Comparison of ENCODE assay signal across 8 cellular contexts in genomic region chr14:103522028-103522581, GRCh38. TPM values are rescaled to one million over a fixed set of nuclear protein-coding genes. Genes with fewer than 3 reads are reported as not detected.
DNase-seq lines count a peak whose midpoint lies in the region; ATAC-seq and TF ChIP-seq lines count a peak whose summit lies in the region.

No MANE protein-coding gene starts in this region.

- H3K4me1 ChIP-seq in A673 (ENCODE audit: insufficient read depth, low read length, poor library complexity, severe bottlenecking) (peaks cover 18% of the 10 kb centered on the region), adipocyte (ENCODE audit: control insufficient read depth, insufficient read depth, low read length) (peaks cover 37% of the 10 kb centered on the region), iPS-18a (ENCODE audit: control insufficient read depth, low read depth, low read length) (peaks cover 3% of the 10 kb centered on the region)

- TF ChIP-seq CTCF in A673 (conservative IDR thresholded peaks at IDR 0.05; ENCODE audit: low read depth, low read length) = no peak

- H3K4me3 Mint-ChIP-seq in stimulated activated naive B cell treated with anti-CD40 and anti-IgM and Interleukin-4, amounts not matched to agents 10 μg/mL and 1 μg/mL and 100 μg/mL, for 72 hours = peak overlapping the region; percentile 46

- peaks cover 0 to 12% of the 10 kb centered on the region in 2 donors for H3K27me3 Mint-ChIP-seq in stimulated activated naive B cell treated with anti-CD40 and anti-IgM and Interleukin-4, amounts not matched to agents 10 μg/mL and 1 μg/mL and 100 μg/mL, for 72 hours

- no peaks in the 10 kb centered on the region for H3K27me3 ChIP-seq in A673 (replicated peaks; ENCODE audit: insufficient read depth, low read depth, low read length, poor library complexity)
- H3K27me3 ChIP-seq in adipocyte (replicated peaks; ENCODE audit: control insufficient read depth, insufficient read depth, low read length) = no peaks in the 10 kb centered on the region
- H3K27me3 ChIP-seq in iPS-18a (ENCODE audit: control insufficient read depth, insufficient read depth, low read length) = peaks cover 30% of the 10 kb centered on the region

- H3K9ac ChIP-seq in adipocyte (ENCODE audit: low read length) (peak overlapping the region; percentile 82), iPS-18a (ENCODE audit: low read length) (peak overlapping the region; percentile 75)

- peak; percentile 9 for ATAC-seq in HG03175 (IDR thresholded peaks at IDR 0.05; ENCODE audit: unreplicated experiment)
- ATAC-seq in stimulated activated naive B cell treated with anti-CD40 and anti-IgM and Interleukin-4, amounts not matched to agents 10 μg/mL and 1 μg/mL and 100 μg/mL, for 72 hours (replicated peaks) = no peak

- POLR2A ChIA-PET in A673 (lab: Charles Lee; ENCODE audit: low non-redundant PET) = no interaction called here

- H3K36me3 Mint-ChIP-seq in stimulated activated naive B cell treated with anti-CD40 and anti-IgM and Interleukin-4, amounts not matched to agents 10 μg/mL and 1 μg/mL and 100 μg/mL, for 72 hours = peaks cover 3 to 5% of the 10 kb centered on the region in 2 donors

- H3K9me3 ChIP-seq in A673 (ENCODE audit: low read depth, low read length, poor library complexity, severe bottlenecking) (no peaks in the 10 kb centered on the region), adipocyte (ENCODE audit: control insufficient read depth, low read length) (no peaks in the 10 kb centered on the region), iPS-18a (ENCODE audit: control insufficient read depth, low read depth, low read length) (no peaks in the 10 kb centered on the region)

- CTCF ChIA-PET in A673 (lab: Charles Lee) = no interaction called here

- intact Hi-C loops in A673 (cut with micrococcal nuclease; ENCODE audit: unreplicated experiment) = no loop called here

- no peak overlapping the region for H3K27ac Mint-ChIP-seq in stimulated activated naive B cell treated with anti-CD40 and anti-IgM and Interleukin-4, amounts not matched to agents 10 μg/mL and 1 μg/mL and 100 μg/mL, for 72 hours

- DNase-seq in A673 (ENCODE audit: low spot score) = no peak
- DNase-seq in adipocyte (ENCODE audit: low read depth) = peak; percentile 39
- DNase-seq in stimulated activated naive B cell treated with anti-CD40 and anti-IgM and Interleukin-4, amounts not matched to agents 10 μg/mL and 1 μg/mL and 100 μg/mL, for 72 hours = no peak
- no peak for DNase-seq in putamen (ENCODE audit: low spot score)
- no peak for DNase-seq in AG08395 (ENCODE audit: low spot score)
- no peak for DNase-seq in mesenteric fat pad (ENCODE audit: low spot score)

- peak overlapping the region; percentile 60 for H3K27ac ChIP-seq in A673 (ENCODE audit: low read depth, low read length, poor library complexity, severe bottlenecking)
- H3K27ac ChIP-seq in iPS-18a (ENCODE audit: low read length) = no peak overlapping the region

- H3K36me3 ChIP-seq in A673 (ENCODE audit: insufficient read depth, low read length, poor library complexity, severe bottlenecking) (peaks cover 15% of the 10 kb centered on the region), adipocyte (ENCODE audit: control insufficient read depth, insufficient read depth, low read length, severe bottlenecking) (peaks cover 7% of the 10 kb centered on the region), iPS-18a (ENCODE audit: control insufficient read depth, low read depth, low read length) (peaks cover 12% of the 10 kb centered on the region)

- no peaks in the 10 kb centered on the region for H3K9me3 Mint-ChIP-seq in stimulated activated naive B cell treated with anti-CD40 and anti-IgM and Interleukin-4, amounts not matched to agents 10 μg/mL and 1 μg/mL and 100 μg/mL, for 72 hours

- H3K4me3 ChIP-seq in A673 (ENCODE audit: low read depth, low read length, poor library complexity, severe bottlenecking) (peak overlapping the region; percentile 83), adipocyte (ENCODE audit: low read length) (peak overlapping the region; percentile 86), iPS-18a (ENCODE audit: low read length) (peak overlapping the region; percentile 78)

- H3K4me1 Mint-ChIP-seq in stimulated activated naive B cell treated with anti-CD40 and anti-IgM and Interleukin-4, amounts not matched to agents 10 μg/mL and 1 μg/mL and 100 μg/mL, for 72 hours = peaks cover 25 to 47% of the 10 kb centered on the region in 2 donors

- TSS peak; percentile 37 for BruUV-seq in A673 (replicated peaks; lab: Mats Ljungman, UMichigan)

RNA-seq across cellular contexts. Expression of gene CKB, which starts 0.5 kb away (rescaled TPM):
- total RNA-seq in A673 (2021) (118 and 183 TPM in 2 replicates), mesenteric fat pad (90.1 TPM)

RNA-seq across cellular contexts. Expression of gene TRMT61A, which starts 6.9 kb away (rescaled TPM):
- total RNA-seq in A673 (2021) = 19.3 and 23.6 TPM in 2 replicates
- 13.8 TPM for total RNA-seq in mesenteric fat pad

RNA-seq across cellular contexts. Expression of gene BAG5, which starts 40.4 kb away (rescaled TPM):
- total RNA-seq in A673 (2021) (35.4 and 39.8 TPM in 2 replicates), mesenteric fat pad (55.1 TPM)

RNA-seq across cellular contexts. Expression of gene COA8, which starts 40.7 kb away (rescaled TPM):
- total RNA-seq in A673 (2021) (48.6 and 51.0 TPM in 2 replicates), mesenteric fat pad (45.8 TPM)
